ENCODE assay signal across 8 cellular contexts in genomic region chr9:75866273-75866871, GRCh38. TPM values are rescaled to one million over a fixed set of nuclear protein-coding genes. Genes with fewer than 3 reads are reported as not detected.
A peak's percentile ranks its signal among the peaks of the same experiment; 100 is the strongest.
DNase-seq lines count a peak whose midpoint lies in the region; ATAC-seq and TF ChIP-seq lines count a peak whose summit lies in the region.

No MANE protein-coding gene starts in this region.

- H3K36me3 ChIP-seq in adrenal gland (replicated peaks in 1 of 2), result no peaks in the 10 kb centered on the region

- no peak for TF ChIP-seq POLR2A in adrenal gland (IDR thresholded peaks at IDR 0.05)

- H3K27ac ChIP-seq in adrenal gland, result no peak overlapping the region

- peak; percentile 52 to 78 (median 66) for TF ChIP-seq CTCF in adrenal gland (IDR thresholded peaks at IDR 0.05)

- DNase-seq in NCI-H510A treated with DMSO at 0.1 percent for 48 hours (lab: John Stamatoyannopoulos, UW) (peak; percentile 69), NCI-H510A (lab: John Stamatoyannopoulos, UW) (no peak), HEK293T (ENCODE audit: extremely low spot score) (peak; percentile 28), NCI-H82 (lab: John Stamatoyannopoulos, UW) (peak; percentile 75), adrenal gland (peak in 6 of 7 donors; percentile 28 to 74 (median 62)), hippocampal formation (lab: John Stamatoyannopoulos, UW) (peak; percentile 3 to 51)
- peak; percentile 52 for DNase-seq in stimulated activated CD4-positive, alpha-beta T cell treated with anti-CD3 and anti-CD28 coated beads, Interleukin-15, amount 100 ng/mL, for 24 hours

- H3K27me3 ChIP-seq in adrenal gland, result no peaks in the 10 kb centered on the region

- POLR2A ChIA-PET in HEK293T (lab: Yijun Ruan, JAX), result no interaction called here

- no peak overlapping the region for H3K4me3 ChIP-seq in adrenal gland

- H3K9me3 ChIP-seq in adrenal gland (replicated peaks in 1 of 3), result no peaks in the 10 kb centered on the region

- CTCF ChIA-PET in HEK293T (lab: Yijun Ruan, JAX), result interaction anchor here (0.7 to 1.7 kb wide), 8 partner anchors 9 to 266 kb away, joined by 3 to 7 read pairs (median 4); no protein-coding TSS in a partner anchor

- ATAC-seq in GM19397 (IDR thresholded peaks at IDR 0.05; ENCODE audit: unreplicated experiment), result no peak

- intact Hi-C loops in adrenal gland (cut with DNase I), result loop anchor here in 1 of 2 donors (10.0 kb wide), 1 partner anchor 602 kb away; no protein-coding TSS in a partner anchor

- WGBS in adrenal gland, 4 donors, result 15 to 27% (median 21%) methylated on average over 2 of the region's 2 CpGs

- no peaks in the 10 kb centered on the region for H3K4me1 ChIP-seq in adrenal gland (replicated peaks in 1 of 2)

TF ChIP-seq in HEK293T, 16 proteins besides CTCF, POLR2A, EP300 and RAD21:
- no peak for TF ChIP-seq TARDBP (IDR thresholded peaks at IDR 0.05)
- no peak for TF ChIP-seq FOXM1 (IDR thresholded peaks at IDR 0.05; ENCODE audit: borderline replicate concordance)
- no peak for TF ChIP-seq ARNT (IDR thresholded peaks at IDR 0.05)
- TF ChIP-seq L3MBTL2 (conservative IDR thresholded peaks at IDR 0.05), result no peak
- no peak for TF ChIP-seq SUZ12 (IDR thresholded peaks at IDR 0.05)
- no peak for TF ChIP-seq BHLHE40 (IDR thresholded peaks at IDR 0.05; ENCODE audit: borderline replicate concordance)
- TF ChIP-seq FOXK2 (IDR thresholded peaks at IDR 0.05), result no peak
- TF ChIP-seq ELF4 (IDR thresholded peaks at IDR 0.05), result no peak
- no peak for TF ChIP-seq LEF1 (IDR thresholded peaks at IDR 0.05; ENCODE audit: borderline replicate concordance)
- TF ChIP-seq ZNF384 (IDR thresholded peaks at IDR 0.05), result no peak
- TF ChIP-seq, protein P1, sequence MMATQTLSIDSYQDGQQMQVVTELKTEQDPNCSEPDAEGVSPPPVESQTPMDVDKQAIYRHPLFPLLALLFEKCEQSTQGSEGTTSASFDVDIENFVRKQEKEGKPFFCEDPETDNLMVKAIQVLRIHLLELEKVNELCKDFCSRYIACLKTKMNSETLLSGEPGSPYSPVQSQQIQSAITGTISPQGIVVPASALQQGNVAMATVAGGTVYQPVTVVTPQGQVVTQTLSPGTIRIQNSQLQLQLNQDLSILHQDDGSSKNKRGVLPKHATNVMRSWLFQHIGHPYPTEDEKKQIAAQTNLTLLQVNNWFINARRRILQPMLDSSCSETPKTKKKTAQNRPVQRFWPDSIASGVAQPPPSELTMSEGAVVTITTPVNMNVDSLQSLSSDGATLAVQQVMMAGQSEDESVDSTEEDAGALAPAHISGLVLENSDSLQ (IDR thresholded peaks at IDR 0.05), result no peak
- TF ChIP-seq NFRKB (IDR thresholded peaks at IDR 0.05), result no peak
- TF ChIP-seq CTBP1 (IDR thresholded peaks at IDR 0.05; ENCODE audit: borderline replicate concordance), result no peak
- TF ChIP-seq SP1 (IDR thresholded peaks at IDR 0.05), result no peak
- no peak for TF ChIP-seq FOXA1 (IDR thresholded peaks at IDR 0.05)
- TF ChIP-seq HDGF (IDR thresholded peaks at IDR 0.05; ENCODE audit: borderline replicate concordance), result no peak

RNA-seq across cellular contexts. Expression of gene PCSK5, which starts 24.1 kb away (rescaled TPM):
- total RNA-seq in adrenal gland, result 10 to 100 TPM in 4 of 8 donors, 1 to 10 TPM in 4; 4.8 to 31.8 (median 9.7) TPM
- polyA plus RNA-seq in adrenal gland, result 1 to 10 TPM; 2.2 to 4.3 (median 3.6) TPM
